Comparison of ENCODE assay signal across 20 cellular contexts in genomic region chr3:126346466-126346865, GRCh38. TPM values are rescaled to one million over a fixed set of nuclear protein-coding genes. Genes with fewer than 3 reads are reported as not detected.
"Had no signal": no experiment of that assay in that cellular context is flagged by ENCODE, and none has a peak within 500 bp of the region (broad histone marks: within the 10 kb centered on the region; RNA-seq: fewer than 3 reads in every experiment).

No MANE protein-coding gene starts in this region.

- H3K27me3 ChIP-seq: heart right ventricle, neutrophil had no signal

- H3K9me3 ChIP-seq: heart right ventricle, neutrophil, thoracic aorta had no signal

- ATAC-seq: activated T-cell treated with anti-CD3 and anti-CD28 coated beads, Interleukin-2, amount 50 U/mL, for 4 hours; left cardiac atrium had no signal

- DNase-seq: activated CD4-positive, alpha-beta T cell treated with anti-CD3 and anti-CD28 coated beads, Interleukin-2, amount 50 U/mL, for 1 hour; activated CD4-positive, CD25-positive, alpha-beta regulatory T cell; activated effector memory CD4-positive, alpha-beta T cell treated with Interleukin-2 at 50 U/mL for 16 hours; activated T-cell treated with anti-CD3 and anti-CD28 coated beads, Interleukin-2, amount 50 U/mL, for 4 hours; amygdala; effector CD8-positive, alpha-beta T cell; foreskin melanocyte; left cardiac atrium; mammary epithelial cell; naive B cell; retina; SW 1271 had no signal

- H3K27ac ChIP-seq: heart right ventricle, neutrophil, skin epidermis, thoracic aorta had no signal

- H3K36me3 ChIP-seq: neutrophil had no signal

- H3K4me3 ChIP-seq: heart right ventricle, skin epidermis, thoracic aorta had no signal

RNA-seq across cellular contexts. Expression of gene KLF15, which starts 10.7 kb away (rescaled TPM):
- total RNA-seq: mononuclear cell; T-helper 2 cell treated with Interferon-gamma antibody and Interleukin-4, amounts not matched to agents 100 ng/mL and 5 ng/mL, for 36 hours had no signal

RNA-seq across cellular contexts. Expression of gene CFAP100, which starts 48.2 kb away (rescaled TPM):
- total RNA-seq: activated CD8-positive, alpha-beta memory T cell treated with anti-CD3 and anti-CD28 coated beads for 36 hours; activated T-cell treated with anti-CD3 and anti-CD28 coated beads, Interleukin-2, amount 50 U/mL, for 4 hours; heart right ventricle; left cardiac atrium; mammary epithelial cell; mononuclear cell; SK-MEL-5; T-helper 2 cell treated with Interferon-gamma antibody and Interleukin-4, amounts not matched to agents 100 ng/mL and 5 ng/mL, for 36 hours; thoracic aorta had no signal
- polyA plus RNA-seq: heart right ventricle, mammary epithelial cell had no signal
